15 cellular contexts compared by ENCODE assay signal in the genomic region with DNA sequence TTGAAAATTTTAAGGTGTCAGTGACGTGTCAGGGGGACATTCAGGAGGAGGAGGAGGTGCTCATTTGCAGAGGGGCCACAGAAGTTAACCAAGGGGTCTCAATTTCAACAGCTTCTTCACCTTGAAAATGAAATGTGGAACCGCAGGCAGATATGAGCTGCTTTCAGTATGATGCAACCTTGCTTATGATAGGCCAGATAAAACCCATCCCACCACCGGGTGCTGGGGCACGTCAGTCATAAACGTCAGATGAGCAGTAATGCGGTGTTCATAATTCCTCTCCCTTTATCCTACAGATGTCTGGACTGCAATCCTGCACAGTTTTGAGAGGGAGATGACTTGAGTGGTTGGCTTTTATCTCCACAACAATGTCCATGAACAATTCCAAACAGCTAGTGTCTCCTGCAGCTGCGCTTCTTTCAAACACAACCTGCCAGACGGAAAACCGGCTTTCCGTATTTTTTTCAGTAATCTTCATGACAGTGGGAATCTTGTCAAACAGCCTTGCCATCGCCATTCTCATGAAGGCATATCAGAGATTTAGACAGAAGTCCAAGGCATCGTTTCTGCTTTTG. TPM values are rescaled to one million over a fixed set of nuclear protein-coding genes. Genes with fewer than 3 reads are reported as not detected.
A peak's percentile ranks its signal among the peaks of the same experiment; 100 is the strongest.
DNase-seq lines count a peak whose midpoint lies in the region; ATAC-seq and TF ChIP-seq lines count a peak whose summit lies in the region.
"Had no signal": no experiment of that assay in that cellular context is flagged by ENCODE, and none has a peak within 500 bp of the region (broad histone marks: within the 10 kb centered on the region; RNA-seq: fewer than 3 reads in every experiment).

No MANE protein-coding gene starts in this region.

- in situ Hi-C loops in GM23248 (cut with MboI): no loop called here

- H3K79me2 ChIP-seq in GM23248 (ENCODE audit: insufficient read depth): no peaks in the 10 kb centered on the region
- no peaks in the 10 kb centered on the region for H3K79me2 ChIP-seq in MM.1S (ENCODE audit: low read length)

- H3K9me2 ChIP-seq in GM23248 (ENCODE audit: insufficient read depth) (no peaks in the 10 kb centered on the region), MM.1S (replicated peaks; ENCODE audit: insufficient read depth, low read length) (no peaks in the 10 kb centered on the region; the same call in 1 of the 2 replicates)

- H3K36me3 ChIP-seq in GM23248 (ENCODE audit: low read depth) (no peaks in the 10 kb centered on the region), MM.1S (replicated peaks; ENCODE audit: insufficient read depth, low read length) (no peaks in the 10 kb centered on the region)
- H3K36me3 ChIP-seq: heart left ventricle, WERI-Rb-1 had no signal

- H3K9me3 Mint-ChIP-seq in nephron progenitor cell: peaks cover 23% of the 10 kb centered on the region
- H3K9me3 Mint-ChIP-seq: stimulated activated naive CD8-positive, alpha-beta T cell treated with anti-CD3 and anti-CD28 coated beads, Interleukin-15, Interleukin-2, amounts not matched to agents 100 ng/mL and 50 ng/mL, for 24 hours had no signal

- H3K4me2 ChIP-seq in GM23248 (ENCODE audit: unreplicated experiment) (peak overlapping the region; percentile 84), MM.1S (ENCODE audit: low read depth, low read length) (no peak overlapping the region)

- peak; percentile 60 for DNase-seq in GM23248
- peak; percentile 41 for DNase-seq in NCI-H82 treated with DMSO at 0.1 percent for 48 hours (lab: John Stamatoyannopoulos, UW; ENCODE audit: unreplicated experiment)
- peak; percentile 86 for DNase-seq in fibroblast of peridontal ligament (ENCODE audit: extremely low read depth)
- peak; percentile 36 for DNase-seq in stromal cell of bone marrow (ENCODE audit: low read depth)
- DNase-seq in MM.1S: no peak
- DNase-seq in nephron progenitor cell: no peak
- DNase-seq in NCI-H1105 treated with DMSO at 0.1 percent for 48 hours (lab: John Stamatoyannopoulos, UW): no peak
- DNase-seq: Caco-2; NCI-H2227 treated with DMSO at 0.1 percent for 48 hours; stimulated activated CD4-positive, alpha-beta T cell treated with anti-CD3 and anti-CD28 coated beads, Interleukin-4, amount 100 ng/mL, for 24 hours; WERI-Rb-1 had no signal

- H3K36me3 Mint-ChIP-seq in nephron progenitor cell (ENCODE audit: low read depth): no peaks in the 10 kb centered on the region

- no peak for TF ChIP-seq CTCF in MM.1S (IDR thresholded peaks at IDR 0.05; ENCODE audit: low read length)
- TF ChIP-seq CTCF in nephron progenitor cell (IDR thresholded peaks at IDR 0.05): no peak

- no peak overlapping the region for H3K4me3 Mint-ChIP-seq in nephron progenitor cell
- H3K4me3 Mint-ChIP-seq: stimulated activated naive CD8-positive, alpha-beta T cell treated with anti-CD3 and anti-CD28 coated beads, Interleukin-15, Interleukin-2, amounts not matched to agents 100 ng/mL and 50 ng/mL, for 24 hours had no signal

- no peak for ATAC-seq in GM21576 (IDR thresholded peaks at IDR 0.05; ENCODE audit: unreplicated experiment)

- no peaks in the 10 kb centered on the region for H3K9me3 ChIP-seq in GM23248 (ENCODE audit: low read depth)
- no peaks in the 10 kb centered on the region for H3K9me3 ChIP-seq in MM.1S (replicated peaks; ENCODE audit: insufficient read depth, low read length)
- H3K9me3 ChIP-seq: Caco-2 had no signal

- H3F3A ChIP-seq in GM23248 (ENCODE audit: insufficient read depth): peaks cover 15% of the 10 kb centered on the region; the same call in 1 of the 2 replicates
- no peaks in the 10 kb centered on the region for H3F3A ChIP-seq in MM.1S (ENCODE audit: insufficient read depth, low read length)

- H3K27me3 Mint-ChIP-seq in nephron progenitor cell (ENCODE audit: low read depth, poor library complexity): peaks cover 77% of the 10 kb centered on the region

- H4K20me1 ChIP-seq in GM23248 (ENCODE audit: insufficient read depth) (no peaks in the 10 kb centered on the region), MM.1S (ENCODE audit: insufficient read depth, low read length) (no peaks in the 10 kb centered on the region)

- H3K27me3 ChIP-seq in GM23248 (replicated peaks; ENCODE audit: insufficient read depth) (no peaks in the 10 kb centered on the region), MM.1S (replicated peaks; ENCODE audit: insufficient read depth, low read length) (no peaks in the 10 kb centered on the region)

- H3K4me3 ChIP-seq in GM23248 (peak overlapping the region; percentile 91), MM.1S (ENCODE audit: low read length) (no peak overlapping the region)

- 26 to 32% methylated on average over 12 of the region's 12 CpGs for WGBS in GM23248 (ENCODE audit: low coverage in 1 of 2, low lambda C conversion rate in 2 of 2, missing lambda C conversion rate in 2 of 2), 2 experiments

- H3K9ac ChIP-seq in GM23248 (peak overlapping the region; percentile 72), MM.1S (ENCODE audit: low read length) (no peak overlapping the region)

- H2AFZ ChIP-seq in GM23248: peak overlapping the region; percentile 94
- no peak overlapping the region for H2AFZ ChIP-seq in MM.1S (ENCODE audit: low read length)

- peak overlapping the region; percentile 43 for H3K27ac ChIP-seq in GM23248
- H3K27ac ChIP-seq in MM.1S (ENCODE audit: low read length): no peak overlapping the region
- H3K27ac ChIP-seq: WERI-Rb-1 had no signal

- H3K4me1 Mint-ChIP-seq in nephron progenitor cell: peaks cover 15% of the 10 kb centered on the region

- H3K4me1 ChIP-seq in GM23248 (ENCODE audit: insufficient read depth) (peaks cover 32% of the 10 kb centered on the region), MM.1S (ENCODE audit: low read length) (no peaks in the 10 kb centered on the region)
- H3K4me1 ChIP-seq: Caco-2 had no signal

- no peak overlapping the region for H3K27ac Mint-ChIP-seq in nephron progenitor cell
- H3K27ac Mint-ChIP-seq: H9; stimulated activated naive CD8-positive, alpha-beta T cell treated with anti-CD3 and anti-CD28 coated beads, Interleukin-15, Interleukin-2, amounts not matched to agents 100 ng/mL and 50 ng/mL, for 24 hours had no signal

RNA-seq across cellular contexts. Expression of gene PTGFR, which starts 1.7 kb away (rescaled TPM):
- 11.9 and 13.3 TPM in 2 replicates for total RNA-seq in GM23248 (2014; rRNA removed; shearing (Covaris generic))
- 7.8 and 8.3 TPM in 2 replicates for polyA plus RNA-seq in GM23248 (2016; fragmentation: Nextera tagmentation; extraction: Ambion mirVana)
- total RNA-seq: Caco-2, H9 had no signal

Comparison
In these comparisons a context has a peak if more than half of its experiments do, and no peak if none do; other contexts are left out.
1. DNase-seq: peak in GM23248 (single experiment), NCI-H82 treated with DMSO at 0.1 percent for 48 hours (single experiment), fibroblast of peridontal ligament (single experiment) and stromal cell of bone marrow (single experiment); none in MM.1S (single experiment), nephron progenitor cell (single experiment) and NCI-H1105 treated with DMSO at 0.1 percent for 48 hours (single experiment).